1 cellular context compared by ENCODE assay signal in the genomic region with DNA sequence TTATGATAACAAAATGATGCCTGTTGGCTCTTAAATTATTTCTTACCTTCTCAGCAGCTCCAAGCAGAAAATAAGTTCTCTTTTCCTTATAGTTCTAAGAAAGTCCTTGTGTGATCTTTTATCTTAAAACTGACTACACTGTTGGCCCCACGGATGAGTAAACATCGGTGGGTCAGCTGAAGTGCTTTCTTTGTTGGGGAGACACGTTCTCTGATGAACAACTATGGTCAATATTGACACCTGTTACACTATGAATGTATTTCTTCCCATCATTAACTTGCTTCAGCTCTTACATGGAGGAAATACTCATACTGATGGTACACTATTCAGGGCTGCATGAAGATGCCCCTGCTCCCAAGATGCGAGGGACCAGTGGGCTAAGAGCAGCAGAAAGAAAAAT.
A peak's percentile ranks its signal among the peaks of the same experiment; 100 is the strongest.
TF ChIP-seq lines count a peak whose summit lies in the region.

No MANE protein-coding gene starts in this region.

TF ChIP-seq in HepG2, 621 proteins besides CTCF, POLR2A, EP300 and RAD21 (continued from another document and continues in another):
- TF ChIP-seq, protein P1, sequence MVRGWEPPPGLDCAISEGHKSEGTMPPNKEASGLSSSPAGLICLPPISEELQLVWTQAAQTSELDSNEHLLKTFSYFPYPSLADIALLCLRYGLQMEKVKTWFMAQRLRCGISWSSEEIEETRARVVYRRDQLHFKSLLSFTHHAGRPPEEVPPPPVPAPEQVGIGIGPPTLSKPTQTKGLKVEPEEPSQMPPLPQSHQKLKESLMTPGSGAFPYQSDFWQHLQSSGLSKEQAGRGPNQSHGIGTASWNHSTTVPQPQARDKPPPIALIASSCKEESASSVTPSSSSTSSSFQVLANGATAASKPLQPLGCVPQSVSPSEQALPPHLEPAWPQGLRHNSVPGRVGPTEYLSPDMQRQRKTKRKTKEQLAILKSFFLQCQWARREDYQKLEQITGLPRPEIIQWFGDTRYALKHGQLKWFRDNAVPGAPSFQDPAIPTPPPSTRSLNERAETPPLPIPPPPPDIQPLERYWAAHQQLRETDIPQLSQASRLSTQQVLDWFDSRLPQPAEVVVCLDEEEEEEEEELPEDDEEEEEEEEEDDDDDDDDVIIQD (CRISPR knock-in tag; IDR thresholded peaks at IDR 0.05; ENCODE audit: low read depth) = peak; percentile 42; the same call in 1 of the 2 replicates
- TF ChIP-seq AGO1 (IDR thresholded peaks at IDR 0.05; ENCODE audit: low read depth, low read length, poor library complexity, severe bottlenecking) (no peak), ZNF720 (CRISPR knock-in tag; IDR thresholded peaks at IDR 0.05) (no peak), ELF3 (CRISPR knock-in tag; IDR thresholded peaks at IDR 0.05) (0 out of 2 replicates have a peak, but pooled peaks have one; percentile 37), MED1 (CRISPR knock-in tag; IDR thresholded peaks at IDR 0.05) (peak; percentile 25; the same call in 1 of the 2 replicates), IRF2 (CRISPR knock-in tag; IDR thresholded peaks at IDR 0.05) (0 out of 2 replicates have a peak, but pooled peaks have one; percentile 24), KLF11 (CRISPR knock-in tag; IDR thresholded peaks at IDR 0.05) (no peak), HIVEP1 (CRISPR knock-in tag; IDR thresholded peaks at IDR 0.05) (no peak), RXRB (CRISPR knock-in tag; IDR thresholded peaks at IDR 0.05; ENCODE audit: borderline replicate concordance) (peak; percentile 41; the same call in 1 of the 2 replicates), GATAD2A (CRISPR knock-in tag; IDR thresholded peaks at IDR 0.05) (peak; percentile 48; the same call in 1 of the 2 replicates), NONO (IDR thresholded peaks at IDR 0.05) (no peak), NONO (CRISPR knock-in tag; conservative IDR thresholded peaks at IDR 0.05) (no peak), ZNF34 (CRISPR knock-in tag; IDR thresholded peaks at IDR 0.05; ENCODE audit: borderline replicate concordance) (no peak), SMAD3 (CRISPR knock-in tag; IDR thresholded peaks at IDR 0.05) (no peak), SALL2 (CRISPR knock-in tag; IDR thresholded peaks at IDR 0.05) (no peak), MAFG (CRISPR knock-in tag; IDR thresholded peaks at IDR 0.05) (no peak), ISL2 (CRISPR knock-in tag; IDR thresholded peaks at IDR 0.05) (peak; percentile 69), RARA (CRISPR knock-in tag; IDR thresholded peaks at IDR 0.05) (peak; percentile 94), MLLT10 (CRISPR knock-in tag; IDR thresholded peaks at IDR 0.05) (no peak), RELA (CRISPR knock-in tag; IDR thresholded peaks at IDR 0.05) (no peak)
- TF ChIP-seq, protein P2, sequence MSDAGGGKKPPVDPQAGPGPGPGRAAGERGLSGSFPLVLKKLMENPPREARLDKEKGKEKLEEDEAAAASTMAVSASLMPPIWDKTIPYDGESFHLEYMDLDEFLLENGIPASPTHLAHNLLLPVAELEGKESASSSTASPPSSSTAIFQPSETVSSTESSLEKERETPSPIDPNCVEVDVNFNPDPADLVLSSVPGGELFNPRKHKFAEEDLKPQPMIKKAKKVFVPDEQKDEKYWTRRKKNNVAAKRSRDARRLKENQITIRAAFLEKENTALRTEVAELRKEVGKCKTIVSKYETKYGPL (CRISPR knock-in tag; IDR thresholded peaks at IDR 0.05) = no peak
- TF ChIP-seq, protein P3, sequence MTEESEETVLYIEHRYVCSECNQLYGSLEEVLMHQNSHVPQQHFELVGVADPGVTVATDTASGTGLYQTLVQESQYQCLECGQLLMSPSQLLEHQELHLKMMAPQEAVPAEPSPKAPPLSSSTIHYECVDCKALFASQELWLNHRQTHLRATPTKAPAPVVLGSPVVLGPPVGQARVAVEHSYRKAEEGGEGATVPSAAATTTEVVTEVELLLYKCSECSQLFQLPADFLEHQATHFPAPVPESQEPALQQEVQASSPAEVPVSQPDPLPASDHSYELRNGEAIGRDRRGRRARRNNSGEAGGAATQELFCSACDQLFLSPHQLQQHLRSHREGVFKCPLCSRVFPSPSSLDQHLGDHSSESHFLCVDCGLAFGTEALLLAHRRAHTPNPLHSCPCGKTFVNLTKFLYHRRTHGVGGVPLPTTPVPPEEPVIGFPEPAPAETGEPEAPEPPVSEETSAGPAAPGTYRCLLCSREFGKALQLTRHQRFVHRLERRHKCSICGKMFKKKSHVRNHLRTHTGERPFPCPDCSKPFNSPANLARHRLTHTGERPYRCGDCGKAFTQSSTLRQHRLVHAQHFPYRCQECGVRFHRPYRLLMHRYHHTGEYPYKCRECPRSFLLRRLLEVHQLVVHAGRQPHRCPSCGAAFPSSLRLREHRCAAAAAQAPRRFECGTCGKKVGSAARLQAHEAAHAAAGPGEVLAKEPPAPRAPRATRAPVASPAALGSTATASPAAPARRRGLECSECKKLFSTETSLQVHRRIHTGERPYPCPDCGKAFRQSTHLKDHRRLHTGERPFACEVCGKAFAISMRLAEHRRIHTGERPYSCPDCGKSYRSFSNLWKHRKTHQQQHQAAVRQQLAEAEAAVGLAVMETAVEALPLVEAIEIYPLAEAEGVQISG (CRISPR knock-in tag; IDR thresholded peaks at IDR 0.05) = no peak
- TF ChIP-seq, protein P4, sequence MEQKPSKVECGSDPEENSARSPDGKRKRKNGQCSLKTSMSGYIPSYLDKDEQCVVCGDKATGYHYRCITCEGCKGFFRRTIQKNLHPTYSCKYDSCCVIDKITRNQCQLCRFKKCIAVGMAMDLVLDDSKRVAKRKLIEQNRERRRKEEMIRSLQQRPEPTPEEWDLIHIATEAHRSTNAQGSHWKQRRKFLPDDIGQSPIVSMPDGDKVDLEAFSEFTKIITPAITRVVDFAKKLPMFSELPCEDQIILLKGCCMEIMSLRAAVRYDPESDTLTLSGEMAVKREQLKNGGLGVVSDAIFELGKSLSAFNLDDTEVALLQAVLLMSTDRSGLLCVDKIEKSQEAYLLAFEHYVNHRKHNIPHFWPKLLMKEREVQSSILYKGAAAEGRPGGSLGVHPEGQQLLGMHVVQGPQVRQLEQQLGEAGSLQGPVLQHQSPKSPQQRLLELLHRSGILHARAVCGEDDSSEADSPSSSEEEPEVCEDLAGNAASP (CRISPR knock-in tag; IDR thresholded peaks at IDR 0.05; ENCODE audit: borderline replicate concordance) = peak; percentile 24; the same call in 1 of the 2 replicates
- TF ChIP-seq, protein P5, sequence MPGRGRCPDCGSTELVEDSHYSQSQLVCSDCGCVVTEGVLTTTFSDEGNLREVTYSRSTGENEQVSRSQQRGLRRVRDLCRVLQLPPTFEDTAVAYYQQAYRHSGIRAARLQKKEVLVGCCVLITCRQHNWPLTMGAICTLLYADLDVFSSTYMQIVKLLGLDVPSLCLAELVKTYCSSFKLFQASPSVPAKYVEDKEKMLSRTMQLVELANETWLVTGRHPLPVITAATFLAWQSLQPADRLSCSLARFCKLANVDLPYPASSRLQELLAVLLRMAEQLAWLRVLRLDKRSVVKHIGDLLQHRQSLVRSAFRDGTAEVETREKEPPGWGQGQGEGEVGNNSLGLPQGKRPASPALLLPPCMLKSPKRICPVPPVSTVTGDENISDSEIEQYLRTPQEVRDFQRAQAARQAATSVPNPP (CRISPR knock-in tag; IDR thresholded peaks at IDR 0.05) = no peak
- TF ChIP-seq, protein P6, sequence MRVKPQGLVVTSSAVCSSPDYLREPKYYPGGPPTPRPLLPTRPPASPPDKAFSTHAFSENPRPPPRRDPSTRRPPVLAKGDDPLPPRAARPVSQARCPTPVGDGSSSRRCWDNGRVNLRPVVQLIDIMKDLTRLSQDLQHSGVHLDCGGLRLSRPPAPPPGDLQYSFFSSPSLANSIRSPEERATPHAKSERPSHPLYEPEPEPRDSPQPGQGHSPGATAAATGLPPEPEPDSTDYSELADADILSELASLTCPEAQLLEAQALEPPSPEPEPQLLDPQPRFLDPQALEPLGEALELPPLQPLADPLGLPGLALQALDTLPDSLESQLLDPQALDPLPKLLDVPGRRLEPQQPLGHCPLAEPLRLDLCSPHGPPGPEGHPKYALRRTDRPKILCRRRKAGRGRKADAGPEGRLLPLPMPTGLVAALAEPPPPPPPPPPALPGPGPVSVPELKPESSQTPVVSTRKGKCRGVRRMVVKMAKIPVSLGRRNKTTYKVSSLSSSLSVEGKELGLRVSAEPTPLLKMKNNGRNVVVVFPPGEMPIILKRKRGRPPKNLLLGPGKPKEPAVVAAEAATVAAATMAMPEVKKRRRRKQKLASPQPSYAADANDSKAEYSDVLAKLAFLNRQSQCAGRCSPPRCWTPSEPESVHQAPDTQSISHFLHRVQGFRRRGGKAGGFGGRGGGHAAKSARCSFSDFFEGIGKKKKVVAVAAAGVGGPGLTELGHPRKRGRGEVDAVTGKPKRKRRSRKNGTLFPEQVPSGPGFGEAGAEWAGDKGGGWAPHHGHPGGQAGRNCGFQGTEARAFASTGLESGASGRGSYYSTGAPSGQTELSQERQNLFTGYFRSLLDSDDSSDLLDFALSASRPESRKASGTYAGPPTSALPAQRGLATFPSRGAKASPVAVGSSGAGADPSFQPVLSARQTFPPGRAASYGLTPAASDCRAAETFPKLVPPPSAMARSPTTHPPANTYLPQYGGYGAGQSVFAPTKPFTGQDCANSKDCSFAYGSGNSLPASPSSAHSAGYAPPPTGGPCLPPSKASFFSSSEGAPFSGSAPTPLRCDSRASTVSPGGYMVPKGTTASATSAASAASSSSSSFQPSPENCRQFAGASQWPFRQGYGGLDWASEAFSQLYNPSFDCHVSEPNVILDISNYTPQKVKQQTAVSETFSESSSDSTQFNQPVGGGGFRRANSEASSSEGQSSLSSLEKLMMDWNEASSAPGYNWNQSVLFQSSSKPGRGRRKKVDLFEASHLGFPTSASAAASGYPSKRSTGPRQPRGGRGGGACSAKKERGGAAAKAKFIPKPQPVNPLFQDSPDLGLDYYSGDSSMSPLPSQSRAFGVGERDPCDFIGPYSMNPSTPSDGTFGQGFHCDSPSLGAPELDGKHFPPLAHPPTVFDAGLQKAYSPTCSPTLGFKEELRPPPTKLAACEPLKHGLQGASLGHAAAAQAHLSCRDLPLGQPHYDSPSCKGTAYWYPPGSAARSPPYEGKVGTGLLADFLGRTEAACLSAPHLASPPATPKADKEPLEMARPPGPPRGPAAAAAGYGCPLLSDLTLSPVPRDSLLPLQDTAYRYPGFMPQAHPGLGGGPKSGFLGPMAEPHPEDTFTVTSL (CRISPR knock-in tag; IDR thresholded peaks at IDR 0.05; ENCODE audit: borderline replicate concordance) = peak; percentile 66; the same call in 1 of the 2 replicates
- TF ChIP-seq, protein P7, sequence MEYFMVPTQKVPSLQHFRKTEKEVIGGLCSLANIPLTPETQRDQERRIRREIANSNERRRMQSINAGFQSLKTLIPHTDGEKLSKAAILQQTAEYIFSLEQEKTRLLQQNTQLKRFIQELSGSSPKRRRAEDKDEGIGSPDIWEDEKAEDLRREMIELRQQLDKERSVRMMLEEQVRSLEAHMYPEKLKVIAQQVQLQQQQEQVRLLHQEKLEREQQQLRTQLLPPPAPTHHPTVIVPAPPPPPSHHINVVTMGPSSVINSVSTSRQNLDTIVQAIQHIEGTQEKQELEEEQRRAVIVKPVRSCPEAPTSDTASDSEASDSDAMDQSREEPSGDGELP (IDR thresholded peaks at IDR 0.05; ENCODE audit: borderline replicate concordance, low read depth) = peak; percentile 80; the same call in 1 of the 2 replicates
- TF ChIP-seq, protein P8, sequence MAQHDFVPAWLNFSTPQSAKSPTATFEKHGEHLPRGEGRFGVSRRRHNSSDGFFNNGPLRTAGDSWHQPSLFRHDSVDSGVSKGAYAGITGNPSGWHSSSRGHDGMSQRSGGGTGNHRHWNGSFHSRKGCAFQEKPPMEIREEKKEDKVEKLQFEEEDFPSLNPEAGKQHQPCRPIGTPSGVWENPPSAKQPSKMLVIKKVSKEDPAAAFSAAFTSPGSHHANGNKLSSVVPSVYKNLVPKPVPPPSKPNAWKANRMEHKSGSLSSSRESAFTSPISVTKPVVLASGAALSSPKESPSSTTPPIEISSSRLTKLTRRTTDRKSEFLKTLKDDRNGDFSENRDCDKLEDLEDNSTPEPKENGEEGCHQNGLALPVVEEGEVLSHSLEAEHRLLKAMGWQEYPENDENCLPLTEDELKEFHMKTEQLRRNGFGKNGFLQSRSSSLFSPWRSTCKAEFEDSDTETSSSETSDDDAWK (CRISPR knock-in tag; IDR thresholded peaks at IDR 0.05) = no peak
- TF ChIP-seq, protein P9, sequence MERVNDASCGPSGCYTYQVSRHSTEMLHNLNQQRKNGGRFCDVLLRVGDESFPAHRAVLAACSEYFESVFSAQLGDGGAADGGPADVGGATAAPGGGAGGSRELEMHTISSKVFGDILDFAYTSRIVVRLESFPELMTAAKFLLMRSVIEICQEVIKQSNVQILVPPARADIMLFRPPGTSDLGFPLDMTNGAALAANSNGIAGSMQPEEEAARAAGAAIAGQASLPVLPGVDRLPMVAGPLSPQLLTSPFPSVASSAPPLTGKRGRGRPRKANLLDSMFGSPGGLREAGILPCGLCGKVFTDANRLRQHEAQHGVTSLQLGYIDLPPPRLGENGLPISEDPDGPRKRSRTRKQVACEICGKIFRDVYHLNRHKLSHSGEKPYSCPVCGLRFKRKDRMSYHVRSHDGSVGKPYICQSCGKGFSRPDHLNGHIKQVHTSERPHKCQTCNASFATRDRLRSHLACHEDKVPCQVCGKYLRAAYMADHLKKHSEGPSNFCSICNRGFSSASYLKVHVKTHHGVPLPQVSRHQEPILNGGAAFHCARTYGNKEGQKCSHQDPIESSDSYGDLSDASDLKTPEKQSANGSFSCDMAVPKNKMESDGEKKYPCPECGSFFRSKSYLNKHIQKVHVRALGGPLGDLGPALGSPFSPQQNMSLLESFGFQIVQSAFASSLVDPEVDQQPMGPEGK (CRISPR knock-in tag; IDR thresholded peaks at IDR 0.05) = peak; percentile 69; the same call in 1 of the 2 replicates
- TF ChIP-seq, protein P10, sequence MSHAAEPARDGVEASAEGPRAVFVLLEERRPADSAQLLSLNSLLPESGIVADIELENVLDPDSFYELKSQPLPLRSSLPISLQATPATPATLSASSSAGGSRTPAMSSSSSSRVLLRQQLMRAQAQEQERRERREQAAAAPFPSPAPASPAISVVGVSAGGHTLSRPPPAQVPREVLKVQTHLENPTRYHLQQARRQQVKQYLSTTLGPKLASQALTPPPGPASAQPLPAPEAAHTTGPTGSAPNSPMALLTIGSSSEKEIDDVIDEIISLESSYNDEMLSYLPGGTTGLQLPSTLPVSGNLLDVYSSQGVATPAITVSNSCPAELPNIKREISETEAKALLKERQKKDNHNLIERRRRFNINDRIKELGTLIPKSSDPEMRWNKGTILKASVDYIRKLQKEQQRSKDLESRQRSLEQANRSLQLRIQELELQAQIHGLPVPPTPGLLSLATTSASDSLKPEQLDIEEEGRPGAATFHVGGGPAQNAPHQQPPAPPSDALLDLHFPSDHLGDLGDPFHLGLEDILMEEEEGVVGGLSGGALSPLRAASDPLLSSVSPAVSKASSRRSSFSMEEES (CRISPR knock-in tag; IDR thresholded peaks at IDR 0.05) = peak; percentile 32; the same call in 1 of the 2 replicates
